Comparison of ENCODE assay signal across 15 cellular contexts in the genomic region with DNA sequence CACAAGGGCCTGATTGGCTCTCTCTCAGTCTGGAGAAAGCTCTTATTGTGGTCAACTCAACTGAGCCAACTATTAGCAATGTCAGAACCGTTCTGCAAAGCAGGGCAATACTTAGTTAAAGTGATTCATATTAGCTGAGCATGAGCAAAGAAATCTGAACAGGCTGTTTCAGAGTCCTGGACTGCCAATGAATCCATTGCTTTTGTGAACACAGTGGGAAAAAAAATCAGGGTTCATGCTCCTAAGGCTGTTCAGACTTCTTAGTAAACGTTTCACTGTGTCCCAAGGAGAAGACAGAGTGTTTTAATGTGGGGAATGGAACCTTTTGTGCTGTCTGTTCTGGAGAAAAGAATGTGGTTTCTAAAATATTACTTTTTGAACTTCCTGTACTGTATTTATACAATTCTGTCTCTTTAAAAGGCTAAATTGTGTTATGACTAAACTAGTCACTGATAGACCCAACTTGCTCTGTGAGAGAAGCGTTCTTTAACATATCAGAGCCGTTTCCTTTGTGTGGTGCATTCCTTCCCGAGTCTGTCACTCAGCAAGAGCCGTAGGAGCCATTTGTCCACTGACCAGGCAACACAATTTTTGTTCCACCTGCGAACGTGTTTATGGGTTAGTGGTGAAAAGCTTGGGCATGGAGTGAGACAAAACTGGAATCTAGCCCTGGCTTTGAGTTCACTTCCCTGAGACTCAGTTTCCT.
DNase-seq lines count a peak whose midpoint lies in the region; ATAC-seq and TF ChIP-seq lines count a peak whose summit lies in the region.
"Had no signal": no experiment of that assay in that cellular context is flagged by ENCODE, and none has a peak within 500 bp of the region (broad histone marks: within the 10 kb centered on the region; RNA-seq: fewer than 3 reads in every experiment).

No MANE protein-coding gene starts in this region.

- H3K9me3 Mint-ChIP-seq in GM23338, result no peaks in the 10 kb centered on the region
- H3K9me3 Mint-ChIP-seq in CD4-positive, alpha-beta memory T cell, result no peaks in the 10 kb centered on the region
- H3K9me3 Mint-ChIP-seq: activated naive CD4-positive, alpha-beta T cell treated with anti-CD3 and anti-CD28 coated beads for 36 hours; CD8-positive, alpha-beta memory T cell; nephron; T-cell had no signal

- H3K36me3 Mint-ChIP-seq in GM23338 (ENCODE audit: low read depth), result no peaks in the 10 kb centered on the region
- H3K36me3 Mint-ChIP-seq in CD4-positive, alpha-beta memory T cell, result no peaks in the 10 kb centered on the region
- H3K36me3 Mint-ChIP-seq: CD8-positive, alpha-beta memory T cell; T-cell had no signal

- intact Hi-C loops in left ventricle myocardium superior (cut with micrococcal nuclease), result no loop called here
- intact Hi-C loops in CD4-positive, alpha-beta memory T cell (cut with micrococcal nuclease), result no loop called here

- DNase-seq in GM23338 (ENCODE audit: low spot score), result peak; percentile 37
- DNase-seq in brain microvascular endothelial cell, result peak; percentile 31
- DNase-seq in left ventricle myocardium superior, result no peak
- DNase-seq in stimulated activated CD4-positive, alpha-beta T cell treated with anti-CD3 and anti-CD28 coated beads, Interleukin-4, amount 100 ng/mL, for 24 hours, result no peak
- no peak for DNase-seq in SHP77 treated with DMSO at 0.1 percent for 48 hours (lab: John Stamatoyannopoulos, UW)
- DNase-seq in CD4-positive, alpha-beta memory T cell, result no peak
- DNase-seq: activated CD4-positive, alpha-beta T cell treated with anti-CD3 and anti-CD28 coated beads, Interleukin-2, amount 50 U/mL, for 1 hour; activated naive CD4-positive, alpha-beta T cell treated with anti-CD3 and anti-CD28 coated beads for 36 hours; CD8-positive, alpha-beta memory T cell; NCI-H1048; stimulated activated CD4-positive, alpha-beta T cell treated with anti-CD3 and anti-CD28 coated beads, Interleukin-2, amount 100 ng/mL, for 48 hours; T-cell had no signal

- H3K9me2 ChIP-seq in GM23338 (ENCODE audit: insufficient read depth), result no peaks in the 10 kb centered on the region

- H3K4me3 Mint-ChIP-seq in GM23338, result no peak overlapping the region
- no peak overlapping the region for H3K4me3 Mint-ChIP-seq in CD4-positive, alpha-beta memory T cell
- H3K4me3 Mint-ChIP-seq: activated naive CD4-positive, alpha-beta T cell treated with anti-CD3 and anti-CD28 coated beads for 36 hours; CD8-positive, alpha-beta memory T cell; nephron; T-cell had no signal

- H3K4me2 ChIP-seq in GM23338, result no peak overlapping the region
- H3K4me2 ChIP-seq in skeletal muscle satellite cell (ENCODE audit: low read length), result peak overlapping the region; percentile 48

- peak overlapping the region; percentile 35 for H3K9ac ChIP-seq in skeletal muscle satellite cell (ENCODE audit: low read depth, low read length)

- no peaks in the 10 kb centered on the region for H3K79me2 ChIP-seq in GM23338 (replicated peaks; ENCODE audit: insufficient read depth)

- TF ChIP-seq CTCF in GM23338 (conservative IDR thresholded peaks at IDR 0.05; ENCODE audit: low read depth in 2 of 2) (no peak), brain microvascular endothelial cell (IDR thresholded peaks at IDR 0.05; ENCODE audit: low read depth, low read length, missing control alignments) (no peak)

- peak; percentile 69 for ATAC-seq in GM23338
- ATAC-seq in left ventricle myocardium superior, result peak; percentile 68
- ATAC-seq in HG02870 (IDR thresholded peaks at IDR 0.05; ENCODE audit: unreplicated experiment), result no peak
- ATAC-seq: T-cell had no signal

- peaks cover 2% of the 10 kb centered on the region for H3K27me3 Mint-ChIP-seq in GM23338 (ENCODE audit: insufficient read depth, low read depth, poor library complexity)
- no peaks in the 10 kb centered on the region for H3K27me3 Mint-ChIP-seq in CD4-positive, alpha-beta memory T cell
- H3K27me3 Mint-ChIP-seq: CD8-positive, alpha-beta memory T cell; T-cell had no signal

- H3K27me3 ChIP-seq in GM23338 (ENCODE audit: insufficient read depth) (no peaks in the 10 kb centered on the region), brain microvascular endothelial cell (replicated peaks) (no peaks in the 10 kb centered on the region), skeletal muscle satellite cell (ENCODE audit: control insufficient read depth, insufficient read depth, low read length) (no peaks in the 10 kb centered on the region)
- H3K27me3 ChIP-seq in CD4-positive, alpha-beta memory T cell (ENCODE audit: insufficient read depth, low read length), result no peaks in the 10 kb centered on the region

- H3K4me1 Mint-ChIP-seq in GM23338, result peaks cover 14% of the 10 kb centered on the region; the same call in 2 of the 3 replicates
- no peaks in the 10 kb centered on the region for H3K4me1 Mint-ChIP-seq in CD4-positive, alpha-beta memory T cell
- H3K4me1 Mint-ChIP-seq: CD8-positive, alpha-beta memory T cell; nephron; T-cell had no signal

- H4K20me1 ChIP-seq in GM23338 (replicated peaks; ENCODE audit: insufficient read depth), result no peaks in the 10 kb centered on the region

- POLR2A ChIA-PET in CD4-positive, alpha-beta memory T cell (lab: Charles Lee; ENCODE audit: partially characterized antibody), result no interaction called here

- no peaks in the 10 kb centered on the region for H3K4me1 ChIP-seq in GM23338 (ENCODE audit: insufficient read depth)
- H3K4me1 ChIP-seq in skeletal muscle satellite cell (ENCODE audit: control insufficient read depth, insufficient read depth, low read length), result peaks cover 7% of the 10 kb centered on the region
- no peaks in the 10 kb centered on the region for H3K4me1 ChIP-seq in CD4-positive, alpha-beta memory T cell (ENCODE audit: insufficient read depth, low read length)

- 0 out of 2 replicates have a peak overlapping the region, but pooled peaks have one; percentile 0 for H2AFZ ChIP-seq in GM23338

- in situ Hi-C loops in brain microvascular endothelial cell (cut with HindIII; ENCODE audit: low pct_ligation_motif_present, low sequenced_read_pairs), result no loop called here

- no peaks in the 10 kb centered on the region for H3F3A ChIP-seq in GM23338 (replicated peaks; ENCODE audit: low read depth)

- CTCF ChIA-PET in CD4-positive, alpha-beta memory T cell (lab: Charles Lee; ENCODE audit: partially characterized antibody), result no interaction called here

- H3K36me3 ChIP-seq in GM23338 (ENCODE audit: insufficient read depth) (no peaks in the 10 kb centered on the region), brain microvascular endothelial cell (replicated peaks) (no peaks in the 10 kb centered on the region), skeletal muscle satellite cell (ENCODE audit: insufficient read depth, low read length) (no peaks in the 10 kb centered on the region)
- no peaks in the 10 kb centered on the region for H3K36me3 ChIP-seq in CD4-positive, alpha-beta memory T cell (ENCODE audit: insufficient read depth, low read length)

- H3K27ac ChIP-seq in GM23338 (ENCODE audit: low read depth) (no peak overlapping the region), brain microvascular endothelial cell (peak overlapping the region; percentile 60)
- no peak overlapping the region for H3K27ac ChIP-seq in CD4-positive, alpha-beta memory T cell (ENCODE audit: low read depth, low read length)

- H3K27ac Mint-ChIP-seq in GM23338, result no peak overlapping the region; the same call in 1 of the 2 replicates
- no peak overlapping the region for H3K27ac Mint-ChIP-seq in CD4-positive, alpha-beta memory T cell
- H3K27ac Mint-ChIP-seq: activated naive CD4-positive, alpha-beta T cell treated with anti-CD3 and anti-CD28 coated beads for 36 hours; CD8-positive, alpha-beta memory T cell; nephron; T-cell had no signal

- H3K9me3 ChIP-seq in skeletal muscle satellite cell (replicated peaks; ENCODE audit: low read length), result no peaks in the 10 kb centered on the region
- H3K9me3 ChIP-seq in CD4-positive, alpha-beta memory T cell (ENCODE audit: control insufficient read depth in 1 of 2, low read length in 2 of 2), result no peaks in the 10 kb centered on the region

- H3K4me3 ChIP-seq in GM23338 (no peak overlapping the region), brain microvascular endothelial cell (ENCODE audit: low read depth, low read length) (peak overlapping the region; percentile 15), skeletal muscle satellite cell (ENCODE audit: low read length) (peak overlapping the region; percentile 24)
- H3K4me3 ChIP-seq in CD4-positive, alpha-beta memory T cell (ENCODE audit: low read length in 2 of 2), result no peak overlapping the region

TF ChIP-seq in GM23338, 12 proteins besides CTCF, POLR2A, EP300 and RAD21 (continues in another document):
- no peak for TF ChIP-seq POLR2AphosphoS5 (IDR thresholded peaks at IDR 0.05; ENCODE audit: low read depth)

Comparison
In these comparisons a context has a peak if more than half of its experiments do, and no peak if none do; other contexts are left out.
1. DNase-seq: peak in GM23338 (single experiment) and brain microvascular endothelial cell (single experiment); none in left ventricle myocardium superior (single experiment), stimulated activated CD4-positive, alpha-beta T cell treated with anti-CD3 and anti-CD28 coated beads, Interleukin-4, amount 100 ng/mL, for 24 hours (single experiment), SHP77 treated with DMSO at 0.1 percent for 48 hours (single experiment) and CD4-positive, alpha-beta memory T cell (0 of 5).
2. H3K4me3 ChIP-seq: peak in brain microvascular endothelial cell (single experiment) and skeletal muscle satellite cell (single experiment); none in GM23338 (single experiment) and CD4-positive, alpha-beta memory T cell (0 of 2).